In genomic region chr2:105790467-105791118, GRCh38 we compare ENCODE assay signal across 9 cellular contexts. TPM values are rescaled to one million over a fixed set of nuclear protein-coding genes. Genes with fewer than 3 reads are reported as not detected.
DNase-seq lines count a peak whose midpoint lies in the region; TF ChIP-seq lines count a peak whose summit lies in the region.
"Had no signal": no experiment of that assay in that cellular context is flagged by ENCODE, and none has a peak within 500 bp of the region (broad histone marks: within the 10 kb centered on the region; RNA-seq: fewer than 3 reads in every experiment).

No MANE protein-coding gene starts in this region.

- H3K27ac ChIP-seq in KOPT-K1 (ENCODE audit: low read depth, low read length, poor library complexity, severe bottlenecking) (peak overlapping the region; percentile 64), stomach (peak overlapping the region; percentile 9 to 69 (median 52))
- H3K27ac ChIP-seq in effector memory CD4-positive, alpha-beta T cell (ENCODE audit: insufficient read depth, low read length, poor library complexity, severe bottlenecking): peak overlapping the region; percentile 80

- peak overlapping the region; percentile 5 for H3K4me3 ChIP-seq in effector memory CD4-positive, alpha-beta T cell (ENCODE audit: insufficient read depth, low read depth, low read length, poor library complexity, severe bottlenecking)
- H3K4me3 ChIP-seq in stomach: no peak overlapping the region
- H3K4me3 ChIP-seq: lung had no signal

- peak; percentile 67 for DNase-seq in activated effector memory CD4-positive, alpha-beta T cell treated with anti-CD3 and anti-CD28 coated beads, Interleukin-2, amount 50 U/mL, for 16 hours
- DNase-seq in activated effector memory CD4-positive, alpha-beta T cell treated with Interleukin-2 at 50 U/mL for 16 hours: no peak
- DNase-seq in effector memory CD4-positive, alpha-beta T cell: no peak
- DNase-seq in stomach: no peak
- DNase-seq in cerebellar nuclear complex (lab: John Stamatoyannopoulos, UW): no peak
- DNase-seq in NCI-H748 treated with DMSO at 0.1 percent for 48 hours (lab: John Stamatoyannopoulos, UW): no peak
- DNase-seq in stimulated activated CD4-positive, alpha-beta T cell treated with anti-CD3 and anti-CD28 coated beads, Interleukin-2, amount 100 ng/mL, for 48 hours: no peak

- TF ChIP-seq EP300 in stomach (IDR thresholded peaks at IDR 0.05): no peak

- intact Hi-C loops in stomach (cut with DNase I; ENCODE audit: low total_unique reads): no loop called here

- peaks cover 78% of the 10 kb centered on the region for H3K4me1 ChIP-seq in effector memory CD4-positive, alpha-beta T cell (ENCODE audit: control insufficient read depth, insufficient read depth, low read length, poor library complexity, severe bottlenecking)
- peaks cover 21 to 79% (median 60%) of the 10 kb centered on the region in 4 donors for H3K4me1 ChIP-seq in stomach

- H3K36me3 ChIP-seq in KOPT-K1 (ENCODE audit: insufficient read depth, low read length) (no peaks in the 10 kb centered on the region), stomach (no peaks in the 10 kb centered on the region)
- H3K36me3 ChIP-seq in effector memory CD4-positive, alpha-beta T cell (ENCODE audit: control insufficient read depth, insufficient read depth, low read length): no peaks in the 10 kb centered on the region

- no peaks in the 10 kb centered on the region for H3K27me3 ChIP-seq in effector memory CD4-positive, alpha-beta T cell (replicated peaks; ENCODE audit: control insufficient read depth, insufficient read depth, low read length, poor library complexity, severe bottlenecking)
- H3K27me3 ChIP-seq in stomach: no peaks in the 10 kb centered on the region

- 44 to 53% (median 49%) methylated on average over 9 of the region's 9 CpGs for WGBS in stomach, 5 donors

- H3K9me3 ChIP-seq in KOPT-K1 (ENCODE audit: insufficient read depth, low read length, poor library complexity, severe bottlenecking): no peaks in the 10 kb centered on the region
- no peaks in the 10 kb centered on the region for H3K9me3 ChIP-seq in effector memory CD4-positive, alpha-beta T cell (ENCODE audit: control insufficient read depth, low read length)
- no peaks in the 10 kb centered on the region for H3K9me3 ChIP-seq in stomach

- no peak for TF ChIP-seq CTCF in stomach (IDR thresholded peaks at IDR 0.05)

- no peak for TF ChIP-seq POLR2A in stomach (IDR thresholded peaks at IDR 0.05)

RNA-seq across cellular contexts. Expression of gene NCK2, which starts 45.9 kb away (rescaled TPM):
- 10 to 100 TPM; 27.0 to 88.9 (median 40.3) TPM for total RNA-seq in stomach
- polyA plus RNA-seq in stomach: 10 to 100 TPM; 23.1 to 61.6 (median 45.5) TPM
